ENCODE assay signal across 15 cellular contexts in genomic region chr1:206491592-206491991, GRCh38. TPM values are rescaled to one million over a fixed set of nuclear protein-coding genes. Genes with fewer than 3 reads are reported as not detected.
A peak's percentile ranks its signal among the peaks of the same experiment; 100 is the strongest.
DNase-seq lines count a peak whose midpoint lies in the region; TF ChIP-seq lines count a peak whose summit lies in the region.
"Had no signal": no experiment of that assay in that cellular context is flagged by ENCODE, and none has a peak within 500 bp of the region (broad histone marks: within the 10 kb centered on the region; RNA-seq: fewer than 3 reads in every experiment).

No MANE protein-coding gene starts in this region.

- TF ChIP-seq CTCF in endothelial cell (IDR thresholded peaks at IDR 0.05; ENCODE audit: unreplicated experiment) = no peak
- TF ChIP-seq CTCF in type B pancreatic cell (conservative IDR thresholded peaks at IDR 0.05) = no peak

- H3K36me3 Mint-ChIP-seq in activated naive CD8-positive, alpha-beta T cell = no peaks in the 10 kb centered on the region
- H3K36me3 Mint-ChIP-seq in activated naive CD8-positive, alpha-beta T cell treated with anti-CD3 and anti-CD28 coated beads for 36 hours = peaks cover 17% of the 10 kb centered on the region
- H3K36me3 Mint-ChIP-seq in endothelial cell (ENCODE audit: low read depth, unreplicated experiment) (peaks cover 26% of the 10 kb centered on the region), type B pancreatic cell (peaks cover 9% of the 10 kb centered on the region)

- H3K27me3 Mint-ChIP-seq in activated naive CD8-positive, alpha-beta T cell = no peaks in the 10 kb centered on the region
- H3K27me3 Mint-ChIP-seq in activated naive CD8-positive, alpha-beta T cell treated with anti-CD3 and anti-CD28 coated beads for 36 hours = no peaks in the 10 kb centered on the region
- H3K27me3 Mint-ChIP-seq in endothelial cell (ENCODE audit: unreplicated experiment) (peaks cover 6% of the 10 kb centered on the region), type B pancreatic cell (no peaks in the 10 kb centered on the region)
- H3K27me3 Mint-ChIP-seq: B cell had no signal

- H3K27ac Mint-ChIP-seq in activated naive CD8-positive, alpha-beta T cell = peak overlapping the region; percentile 84
- no peak overlapping the region for H3K27ac Mint-ChIP-seq in activated naive CD8-positive, alpha-beta T cell treated with anti-CD3 and anti-CD28 coated beads for 36 hours
- H3K27ac Mint-ChIP-seq in endothelial cell (ENCODE audit: unreplicated experiment) (peak overlapping the region; percentile 70), type B pancreatic cell (peak overlapping the region; percentile 31)
- H3K27ac Mint-ChIP-seq: B cell had no signal

- peaks cover 4% of the 10 kb centered on the region for H3K4me1 Mint-ChIP-seq in activated naive CD8-positive, alpha-beta T cell (ENCODE audit: low read depth)
- H3K4me1 Mint-ChIP-seq in activated naive CD8-positive, alpha-beta T cell treated with anti-CD3 and anti-CD28 coated beads for 36 hours = peaks cover 18% of the 10 kb centered on the region
- H3K4me1 Mint-ChIP-seq in endothelial cell (ENCODE audit: unreplicated experiment) (peaks cover 25% of the 10 kb centered on the region), type B pancreatic cell (ENCODE audit: unreplicated experiment) (peaks cover 18% of the 10 kb centered on the region)

- no peaks in the 10 kb centered on the region for H3K9me3 Mint-ChIP-seq in activated naive CD8-positive, alpha-beta T cell (ENCODE audit: low read depth)
- H3K9me3 Mint-ChIP-seq in activated naive CD8-positive, alpha-beta T cell treated with anti-CD3 and anti-CD28 coated beads for 36 hours = no peaks in the 10 kb centered on the region
- H3K9me3 Mint-ChIP-seq in endothelial cell (ENCODE audit: unreplicated experiment) = no peaks in the 10 kb centered on the region
- H3K9me3 Mint-ChIP-seq in type B pancreatic cell = no peaks in the 10 kb centered on the region
- H3K9me3 Mint-ChIP-seq: CD8-positive, alpha-beta T cell; HFFc6 had no signal

- no peak overlapping the region for H3K4me3 Mint-ChIP-seq in activated naive CD8-positive, alpha-beta T cell
- H3K4me3 Mint-ChIP-seq in activated naive CD8-positive, alpha-beta T cell treated with anti-CD3 and anti-CD28 coated beads for 36 hours = no peak overlapping the region
- no peak overlapping the region for H3K4me3 Mint-ChIP-seq in endothelial cell (ENCODE audit: unreplicated experiment)
- H3K4me3 Mint-ChIP-seq in type B pancreatic cell = no peak overlapping the region
- H3K4me3 Mint-ChIP-seq: B cell; CD8-positive, alpha-beta T cell; HFFc6 had no signal

- DNase-seq in DMS53 (lab: John Stamatoyannopoulos, UW) = peak; percentile 38
- no peak for DNase-seq in DMS53 treated with DMSO at 0.1 percent for 48 hours (lab: John Stamatoyannopoulos, UW; ENCODE audit: unreplicated experiment)
- no peak for DNase-seq in activated naive CD8-positive, alpha-beta T cell treated with anti-CD3 and anti-CD28 coated beads for 36 hours
- no peak for DNase-seq in endothelial cell (ENCODE audit: low spot score)
- DNase-seq in type B pancreatic cell (ENCODE audit: extremely low spot score, unreplicated experiment) = no peak
- no peak for DNase-seq in COR-L47 (lab: John Stamatoyannopoulos, UW)
- DNase-seq in stimulated activated CD4-positive, alpha-beta T cell treated with anti-CD3 and anti-CD28 coated beads, Interleukin-12 subunit alpha, Interleukin-12 subunit beta, amount 100 ng/mL, for 4 hours = no peak
- DNase-seq: CD8-positive, alpha-beta T cell; HFFc6; NCI-H1092; NCI-H146; NCI-H446 treated with DMSO at 0.1 percent for 48 hours; PC-3 had no signal

RNA-seq across cellular contexts. Expression of gene RASSF5, which starts 15.7 kb away (rescaled TPM):
- 100 to 1,000 TPM; 223 to 226 TPM for total RNA-seq in activated naive CD8-positive, alpha-beta T cell treated with anti-CD3 and anti-CD28 coated beads for 36 hours
- 1.2 TPM for total RNA-seq in endothelial cell (ENCODE audit: unreplicated experiment)
- total RNA-seq in type B pancreatic cell (ENCODE audit: low replicate concordance) = 3.8 and 5.9 TPM in 2 replicates

RNA-seq across cellular contexts. Expression of gene IKBKE, which starts 21.3 kb away (rescaled TPM):
- 10 to 100 TPM; 18.7 to 19.8 TPM for total RNA-seq in activated naive CD8-positive, alpha-beta T cell treated with anti-CD3 and anti-CD28 coated beads for 36 hours
- total RNA-seq in endothelial cell (ENCODE audit: unreplicated experiment) = 20.9 TPM
- total RNA-seq in type B pancreatic cell (ENCODE audit: low replicate concordance) = 10.7 and 13.4 TPM in 2 replicates

Comparison
In these comparisons a context has a peak if more than half of its experiments do, and no peak if none do; other contexts are left out.
1. RNA of gene RASSF5, which starts 15.7 kb away (total RNA-seq): 223 to 226 TPM in activated naive CD8-positive, alpha-beta T cell treated with anti-CD3 and anti-CD28 coated beads for 36 hours; 3.8 to 5.9 TPM in type B pancreatic cell and 1.2 TPM in endothelial cell (single experiment); every median in the first group is over 10 times any median in the second.